1 cellular context compared by ENCODE assay signal in the genomic region with DNA sequence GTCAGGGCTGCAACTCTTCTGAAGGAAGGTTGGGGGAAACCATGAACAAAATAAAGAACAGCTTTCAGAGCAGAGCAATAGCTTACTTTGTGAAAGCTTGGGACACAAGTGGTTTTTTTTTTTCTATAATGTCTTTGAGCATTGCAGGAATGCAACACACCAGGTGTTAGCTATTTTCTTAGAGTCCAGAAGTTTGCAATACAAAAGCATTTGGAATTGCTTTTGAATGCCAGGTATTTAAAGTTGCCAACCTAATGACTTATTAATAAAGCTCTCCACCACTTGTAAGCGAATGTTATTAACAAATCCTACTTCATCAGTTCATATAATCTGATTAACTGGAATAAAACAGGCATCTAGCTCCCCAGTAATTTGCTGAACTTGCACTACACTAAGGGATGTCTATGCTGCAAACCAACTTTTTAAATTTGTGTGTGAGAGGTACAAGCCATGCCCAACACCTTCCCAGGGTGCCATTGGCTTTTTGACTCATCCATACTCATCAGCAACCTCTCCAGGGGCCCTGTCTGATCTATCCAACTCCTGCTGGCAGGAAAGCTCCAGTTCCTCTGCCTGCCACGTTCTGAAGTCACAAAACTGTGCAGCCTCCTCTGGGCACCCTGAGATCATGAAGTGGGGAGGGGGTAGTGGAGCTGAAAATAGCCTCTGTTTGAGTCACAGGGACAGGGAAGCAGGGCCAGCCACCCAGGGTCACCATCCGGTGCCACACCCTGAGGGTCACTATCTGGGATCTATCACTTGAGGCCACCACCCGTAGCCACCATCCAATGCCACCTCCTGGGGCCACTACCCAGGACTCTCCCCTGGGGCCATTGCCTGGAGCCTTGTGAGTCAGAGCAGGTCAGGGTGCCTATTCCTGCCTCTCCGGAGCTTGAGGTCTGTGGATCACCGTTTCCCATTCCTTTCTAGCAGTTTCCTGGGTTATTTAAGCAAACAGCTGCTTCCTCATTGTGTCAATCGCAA.
TF ChIP-seq lines count a peak whose summit lies in the region.

No MANE protein-coding gene starts in this region.

TF ChIP-seq in WTC11, 78 proteins besides CTCF, POLR2A, EP300 and RAD21 (continued from another document):
- TF ChIP-seq, protein P1, sequence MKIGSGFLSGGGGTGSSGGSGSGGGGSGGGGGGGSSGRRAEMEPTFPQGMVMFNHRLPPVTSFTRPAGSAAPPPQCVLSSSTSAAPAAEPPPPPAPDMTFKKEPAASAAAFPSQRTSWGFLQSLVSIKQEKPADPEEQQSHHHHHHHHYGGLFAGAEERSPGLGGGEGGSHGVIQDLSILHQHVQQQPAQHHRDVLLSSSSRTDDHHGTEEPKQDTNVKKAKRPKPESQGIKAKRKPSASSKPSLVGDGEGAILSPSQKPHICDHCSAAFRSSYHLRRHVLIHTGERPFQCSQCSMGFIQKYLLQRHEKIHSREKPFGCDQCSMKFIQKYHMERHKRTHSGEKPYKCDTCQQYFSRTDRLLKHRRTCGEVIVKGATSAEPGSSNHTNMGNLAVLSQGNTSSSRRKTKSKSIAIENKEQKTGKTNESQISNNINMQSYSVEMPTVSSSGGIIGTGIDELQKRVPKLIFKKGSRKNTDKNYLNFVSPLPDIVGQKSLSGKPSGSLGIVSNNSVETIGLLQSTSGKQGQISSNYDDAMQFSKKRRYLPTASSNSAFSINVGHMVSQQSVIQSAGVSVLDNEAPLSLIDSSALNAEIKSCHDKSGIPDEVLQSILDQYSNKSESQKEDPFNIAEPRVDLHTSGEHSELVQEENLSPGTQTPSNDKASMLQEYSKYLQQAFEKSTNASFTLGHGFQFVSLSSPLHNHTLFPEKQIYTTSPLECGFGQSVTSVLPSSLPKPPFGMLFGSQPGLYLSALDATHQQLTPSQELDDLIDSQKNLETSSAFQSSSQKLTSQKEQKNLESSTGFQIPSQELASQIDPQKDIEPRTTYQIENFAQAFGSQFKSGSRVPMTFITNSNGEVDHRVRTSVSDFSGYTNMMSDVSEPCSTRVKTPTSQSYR (CRISPR knock-in tag; IDR thresholded peaks at IDR 0.05), result no peak
